11 cellular contexts compared by ENCODE assay signal in genomic region chr7:5382281-5383041, GRCh38. TPM values are rescaled to one million over a fixed set of nuclear protein-coding genes. Genes with fewer than 3 reads are reported as not detected.
DNase-seq lines count a peak whose midpoint lies in the region; ATAC-seq and TF ChIP-seq lines count a peak whose summit lies in the region.
"Had no signal": no experiment of that assay in that cellular context is flagged by ENCODE, and none has a peak within 500 bp of the region (broad histone marks: within the 10 kb centered on the region; RNA-seq: fewer than 3 reads in every experiment).

No MANE protein-coding gene starts in this region.

- BruUV-seq in Caco-2 (replicated peaks; lab: Mats Ljungman, UMichigan), result no TSS peak

- H3K36me3 ChIP-seq in Caco-2 (ENCODE audit: control insufficient read depth, insufficient read depth, low read length) (peaks cover 1% of the 10 kb centered on the region), endodermal cell (ENCODE audit: control insufficient read depth, insufficient read depth, low read length) (peaks cover 66% of the 10 kb centered on the region), neuronal stem cell (replicated peaks in 1 of 2; ENCODE audit: control insufficient read depth in 2 of 2, insufficient read depth in 2 of 2, low read length in 2 of 2) (peaks cover 9 to 52% of the 10 kb centered on the region in 2 donors)

- intact Hi-C loops in Caco-2 (cut with micrococcal nuclease; ENCODE audit: unreplicated experiment), result no loop called here
- intact Hi-C loops in activated T-helper 1 cell treated with anti-CD3 and anti-CD28 coated beads, Interleukin-12 subunit alpha, Interleukin-12 subunit beta, Interleukin-2, Interleukin-4 antibody, amounts not matched to agents 30 ng/mL and 10 ng/mL and 1 ng/mL, durations not matched to agents 14 hours and 24 hours and 36 hours (cut with micrococcal nuclease), result no loop called here

- H4K91ac ChIP-seq in neuronal stem cell (ENCODE audit: low read depth, low read length, poor library complexity), result no peak overlapping the region

- H3K4me3 Mint-ChIP-seq in Caco-2 (ENCODE audit: unreplicated experiment), result no peak overlapping the region
- no peak overlapping the region for H3K4me3 Mint-ChIP-seq in endodermal cell
- H3K4me3 Mint-ChIP-seq in activated T-helper 1 cell treated with anti-CD3 and anti-CD28 coated beads, Interleukin-12 subunit alpha, Interleukin-12 subunit beta, Interleukin-2, Interleukin-4 antibody, amounts not matched to agents 30 ng/mL and 10 ng/mL and 1 ng/mL, durations not matched to agents 14 hours and 24 hours and 36 hours, result no peak overlapping the region

- no peak overlapping the region for H4K8ac ChIP-seq in neuronal stem cell (ENCODE audit: low read depth, low read length)

- no peak overlapping the region for H3K27ac ChIP-seq in endodermal cell (ENCODE audit: low read depth, low read length)
- H3K27ac ChIP-seq in neuronal stem cell (replicated peaks; ENCODE audit: low read length), result peak overlapping the region; percentile 32

- H2BK5ac ChIP-seq in neuronal stem cell (ENCODE audit: low read length), result peak overlapping the region; percentile 94

- peak overlapping the region; percentile 92 for H3K18ac ChIP-seq in neuronal stem cell (ENCODE audit: low read length)

- H3K9me3 Mint-ChIP-seq in Caco-2 (ENCODE audit: unreplicated experiment) (no peaks in the 10 kb centered on the region), endodermal cell (no peaks in the 10 kb centered on the region)
- no peaks in the 10 kb centered on the region for H3K9me3 Mint-ChIP-seq in activated naive CD4-positive, alpha-beta T cell treated with anti-CD3 and anti-CD28 coated beads, Interleukin-2, amount 50 U/mL, for 72 hours
- no peaks in the 10 kb centered on the region for H3K9me3 Mint-ChIP-seq in activated T-helper 1 cell treated with anti-CD3 and anti-CD28 coated beads, Interleukin-12 subunit alpha, Interleukin-12 subunit beta, Interleukin-2, Interleukin-4 antibody, amounts not matched to agents 30 ng/mL and 10 ng/mL and 1 ng/mL, durations not matched to agents 14 hours and 24 hours and 36 hours

- peak overlapping the region; percentile 47 for H3K4me2 ChIP-seq in neuronal stem cell (ENCODE audit: insufficient read depth, low read length, poor library complexity, severe bottlenecking)

- H2BK12ac ChIP-seq in neuronal stem cell (ENCODE audit: low read length), result no peak overlapping the region

- CTCF ChIA-PET in Caco-2 (lab: Charles Lee), result no interaction called here

- H3K4me1 ChIP-seq in Caco-2, result no peaks in the 10 kb centered on the region
- peaks cover 7% of the 10 kb centered on the region for H3K4me1 ChIP-seq in endodermal cell (ENCODE audit: control insufficient read depth, insufficient read depth, low read length)
- H3K4me1 ChIP-seq in neuronal stem cell (ENCODE audit: control insufficient read depth in 2 of 2, insufficient read depth in 1 of 2, low read depth in 1 of 2, low read length in 2 of 2), result peaks cover 17 to 23% of the 10 kb centered on the region in 2 donors

- H3K4me1 Mint-ChIP-seq in Caco-2 (ENCODE audit: low read depth, unreplicated experiment) (no peaks in the 10 kb centered on the region), endodermal cell (peaks cover 17% of the 10 kb centered on the region)
- H3K4me1 Mint-ChIP-seq in activated T-helper 1 cell treated with anti-CD3 and anti-CD28 coated beads, Interleukin-12 subunit alpha, Interleukin-12 subunit beta, Interleukin-2, Interleukin-4 antibody, amounts not matched to agents 30 ng/mL and 10 ng/mL and 1 ng/mL, durations not matched to agents 14 hours and 24 hours and 36 hours (ENCODE audit: low read depth), result peaks cover 5% of the 10 kb centered on the region

- H3K27ac Mint-ChIP-seq in Caco-2 (ENCODE audit: unreplicated experiment) (peak overlapping the region; percentile 32), endodermal cell (no peak overlapping the region)
- peak overlapping the region in 1 of 2 donors; percentile 44 for H3K27ac Mint-ChIP-seq in activated naive CD4-positive, alpha-beta T cell treated with anti-CD3 and anti-CD28 coated beads, Interleukin-2, amount 50 U/mL, for 72 hours
- H3K27ac Mint-ChIP-seq in activated T-helper 1 cell treated with anti-CD3 and anti-CD28 coated beads, Interleukin-12 subunit alpha, Interleukin-12 subunit beta, Interleukin-2, Interleukin-4 antibody, amounts not matched to agents 30 ng/mL and 10 ng/mL and 1 ng/mL, durations not matched to agents 14 hours and 24 hours and 36 hours, result no peak overlapping the region

- H2BK120ac ChIP-seq in neuronal stem cell (ENCODE audit: low read depth, low read length), result no peak overlapping the region

- no peak for DNase-seq in Caco-2
- peak; percentile 26 for DNase-seq in NCI-H69 (lab: John Stamatoyannopoulos, UW)
- DNase-seq in endodermal cell, result peak; percentile 87
- DNase-seq in neuronal stem cell (ENCODE audit: low spot score), result peak; percentile 71
- no peak for DNase-seq in activated naive CD4-positive, alpha-beta T cell treated with anti-CD3 and anti-CD28 coated beads, Interleukin-2, amount 50 U/mL, for 72 hours (ENCODE audit: low spot score in 2 of 2)
- DNase-seq in T1000 (lab: John Stamatoyannopoulos, UW), result no peak
- DNase-seq in activated T-helper 1 cell treated with anti-CD3 and anti-CD28 coated beads, Interleukin-12 subunit alpha, Interleukin-12 subunit beta, Interleukin-2, Interleukin-4 antibody, amounts not matched to agents 30 ng/mL and 10 ng/mL and 1 ng/mL, durations not matched to agents 14 hours and 24 hours and 36 hours (ENCODE audit: low spot score), result no peak
- DNase-seq in GDM1 (lab: John Stamatoyannopoulos, UW), result no peak
- DNase-seq: activated naive CD4-positive, alpha-beta T cell treated with anti-CD3 and anti-CD28 coated beads, Interleukin-2, amount 50 U/mL, for 16 hours; foreskin melanocyte; NCI-H82 had no signal

- ATAC-seq in activated naive CD4-positive, alpha-beta T cell treated with anti-CD3 and anti-CD28 coated beads, Interleukin-2, amount 50 U/mL, for 72 hours, result no peak

- H3K36me3 Mint-ChIP-seq in Caco-2 (ENCODE audit: insufficient read depth, unreplicated experiment) (peaks cover 41% of the 10 kb centered on the region), endodermal cell (ENCODE audit: low read depth) (peaks cover 36% of the 10 kb centered on the region)
- H3K36me3 Mint-ChIP-seq in activated naive CD4-positive, alpha-beta T cell treated with anti-CD3 and anti-CD28 coated beads, Interleukin-2, amount 50 U/mL, for 72 hours, result peaks cover 5% of the 10 kb centered on the region in 2 donors
- H3K36me3 Mint-ChIP-seq in activated T-helper 1 cell treated with anti-CD3 and anti-CD28 coated beads, Interleukin-12 subunit alpha, Interleukin-12 subunit beta, Interleukin-2, Interleukin-4 antibody, amounts not matched to agents 30 ng/mL and 10 ng/mL and 1 ng/mL, durations not matched to agents 14 hours and 24 hours and 36 hours (ENCODE audit: low read depth), result peaks cover 12% of the 10 kb centered on the region

- H3K9ac ChIP-seq in endodermal cell (ENCODE audit: extremely low read depth, low read length, poor library complexity, severe bottlenecking), result no peak overlapping the region
- H3K9ac ChIP-seq in neuronal stem cell (ENCODE audit: low read depth, low read length, poor library complexity), result no peak overlapping the region

- H3K27me3 Mint-ChIP-seq in Caco-2 (ENCODE audit: insufficient read depth, unreplicated experiment), result no peaks in the 10 kb centered on the region
- no peaks in the 10 kb centered on the region for H3K27me3 Mint-ChIP-seq in endodermal cell (ENCODE audit: insufficient read depth)
- no peaks in the 10 kb centered on the region for H3K27me3 Mint-ChIP-seq in activated T-helper 1 cell treated with anti-CD3 and anti-CD28 coated beads, Interleukin-12 subunit alpha, Interleukin-12 subunit beta, Interleukin-2, Interleukin-4 antibody, amounts not matched to agents 30 ng/mL and 10 ng/mL and 1 ng/mL, durations not matched to agents 14 hours and 24 hours and 36 hours (ENCODE audit: insufficient read depth)

- H2AK5ac ChIP-seq in neuronal stem cell (ENCODE audit: low read depth, low read length), result no peak overlapping the region

- H3K4me3 ChIP-seq in Caco-2 (ENCODE audit: low read depth, low read length), result no peak overlapping the region
- no peak overlapping the region for H3K4me3 ChIP-seq in endodermal cell (ENCODE audit: low read length)
- no peak overlapping the region for H3K4me3 ChIP-seq in neuronal stem cell (ENCODE audit: low read length in 2 of 2)

- H3K4ac ChIP-seq in neuronal stem cell (ENCODE audit: low read length), result no peak overlapping the region

- peaks cover 35% of the 10 kb centered on the region for H3K79me1 ChIP-seq in neuronal stem cell (ENCODE audit: low read depth, low read length)

- POLR2A ChIA-PET in Caco-2 (lab: Charles Lee), result no interaction called here

- TF ChIP-seq CTCF in Caco-2 (IDR thresholded peaks at IDR 0.05; ENCODE audit: insufficient read depth in 1 of 2, low read depth in 1 of 2, low read length in 1 of 2, severe bottlenecking in 1 of 2, unreplicated experiment in 1 of 2) (no peak), endodermal cell (conservative IDR thresholded peaks at IDR 0.05) (no peak)

- H3K9me3 ChIP-seq in Caco-2 (no peaks in the 10 kb centered on the region), endodermal cell (ENCODE audit: control insufficient read depth, low read length) (no peaks in the 10 kb centered on the region), neuronal stem cell (replicated peaks in 1 of 2; ENCODE audit: control insufficient read depth in 2 of 2, insufficient read depth in 1 of 2, low read depth in 1 of 2, low read length in 2 of 2) (no peaks in the 10 kb centered on the region)

- H3K27me3 ChIP-seq in Caco-2 (replicated peaks; ENCODE audit: control insufficient read depth, insufficient read depth, low read length) (no peaks in the 10 kb centered on the region), endodermal cell (ENCODE audit: control insufficient read depth, insufficient read depth, low read length, poor library complexity, severe bottlenecking) (no peaks in the 10 kb centered on the region), neuronal stem cell (ENCODE audit: control insufficient read depth in 3 of 3, insufficient read depth in 3 of 3, low read depth in 1 of 3, low read length in 3 of 3) (no peaks in the 10 kb centered on the region)

- H2BK15ac ChIP-seq in neuronal stem cell (ENCODE audit: low read length), result peak overlapping the region; percentile 27

- peak overlapping the region; percentile 52 for H3K23ac ChIP-seq in neuronal stem cell (ENCODE audit: low read depth, low read length, poor library complexity)

- H2AFZ ChIP-seq in neuronal stem cell (ENCODE audit: low read length), result no peak overlapping the region

- 72 to 79% methylated on average over 7 to 23 of the region's 23 CpGs for WGBS in endodermal cell (ENCODE audit: insufficient coverage in 1 of 2, insufficient read length in 1 of 2), 2 experiments
- WGBS in neuronal stem cell (ENCODE audit: extremely low coverage in 2 of 2, insufficient read length in 2 of 2, insufficient replicate concordance in 1 of 2), 2 donors, result no CpG with 5 or more reads among the region's 23 CpGs

- H3K14ac ChIP-seq in neuronal stem cell (ENCODE audit: low read length), result no peak overlapping the region

RNA-seq across cellular contexts. Expression of gene TNRC18, which starts 41.2 kb away (rescaled TPM):
- total RNA-seq in Caco-2 (2022) (73.7 and 75.6 TPM in 2 replicates), endodermal cell (100 to 1,000 TPM; 103 to 136 TPM)
- polyA plus RNA-seq in endodermal cell (2013, experiment 1 of 2), result 48.8 TPM
- 55.8 TPM for polyA plus RNA-seq in endodermal cell (2013, experiment 2 of 2)
- polyA plus RNA-seq in neuronal stem cell (2013, experiment 1 of 2), result 33.6 TPM
- polyA plus RNA-seq in neuronal stem cell (2013, experiment 2 of 2), result 37.1 TPM
- total RNA-seq in activated naive CD4-positive, alpha-beta T cell treated with anti-CD3 and anti-CD28 coated beads, Interleukin-2, amount 50 U/mL, for 72 hours, result 10 to 100 TPM; 46.9 to 47.7 TPM
- 42.4 and 48.7 TPM in 2 replicates for total RNA-seq in activated T-helper 1 cell treated with anti-CD3 and anti-CD28 coated beads, Interleukin-12 subunit alpha, Interleukin-12 subunit beta, Interleukin-2, Interleukin-4 antibody, amounts not matched to agents 30 ng/mL and 10 ng/mL and 1 ng/mL, durations not matched to agents 14 hours and 24 hours and 36 hours

Comparison
In these comparisons a context has a peak if more than half of its experiments do, and no peak if none do; other contexts are left out.
1. DNase-seq: peak in NCI-H69 (single experiment), endodermal cell (single experiment) and neuronal stem cell (single experiment); none in Caco-2 (0 of 2), activated naive CD4-positive, alpha-beta T cell treated with anti-CD3 and anti-CD28 coated beads, Interleukin-2, amount 50 U/mL, for 72 hours (0 of 2), T1000 (single experiment), activated T-helper 1 cell treated with anti-CD3 and anti-CD28 coated beads, Interleukin-12 subunit alpha, Interleukin-12 subunit beta, Interleukin-2, Interleukin-4 antibody, amounts not matched to agents 30 ng/mL and 10 ng/mL and 1 ng/mL, durations not matched to agents 14 hours and 24 hours and 36 hours (single experiment) and GDM1 (single experiment).